In genomic region chr3:10162147-10162546, GRCh38 we compare ENCODE assay signal across 1 cellular context.
TF ChIP-seq lines count a peak whose summit lies in the region.

No MANE protein-coding gene starts in this region.

TF ChIP-seq in K562, 482 proteins besides CTCF, POLR2A, EP300 and RAD21:
- TF ChIP-seq ESRRA (IDR thresholded peaks at IDR 0.05; ENCODE audit: borderline replicate concordance, low read depth), result peak; percentile 66; the same call in 1 of the 2 replicates
- TF ChIP-seq ADNP (tag; IDR thresholded peaks at IDR 0.05), result 0 out of 2 replicates have a peak, but pooled peaks have one; percentile 27
- TF ChIP-seq ZNF311 (CRISPR knock-in tag; IDR thresholded peaks at IDR 0.05), result no peak
